Comparison of ENCODE assay signal across 9 cellular contexts in the genomic region with DNA sequence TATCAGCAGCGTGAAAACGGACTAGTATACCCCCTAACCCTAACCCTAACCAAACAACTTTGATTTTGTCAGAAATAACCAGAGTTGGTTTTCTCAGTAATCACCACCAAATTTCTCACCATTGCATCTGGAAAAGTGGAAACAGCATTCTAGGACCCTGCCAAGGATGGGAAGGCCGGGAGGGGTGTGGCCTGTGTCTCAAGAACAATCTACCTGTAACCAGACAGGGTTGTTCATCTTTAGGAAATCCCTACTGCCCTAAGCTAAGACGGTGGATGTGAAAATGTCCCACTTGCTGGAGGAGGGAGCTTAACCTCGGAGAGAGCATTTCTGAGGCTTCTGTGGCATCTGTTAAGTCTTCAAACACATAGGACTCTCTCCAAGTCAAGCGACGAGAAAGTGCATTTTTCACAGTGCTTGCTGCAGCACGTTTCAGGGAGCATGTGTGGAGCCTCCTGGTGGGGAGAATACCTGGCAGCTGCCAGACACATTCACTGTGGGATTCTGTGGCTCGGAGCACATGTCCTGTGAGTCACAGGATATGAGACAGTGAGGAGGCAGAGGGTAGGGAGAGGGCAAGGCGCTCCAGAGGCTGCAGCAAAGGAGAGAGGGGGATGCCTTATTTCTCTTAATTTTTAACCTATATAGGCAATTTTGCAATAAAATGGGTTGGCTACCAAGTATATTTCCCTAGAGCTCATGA.
A peak's percentile ranks its signal among the peaks of the same experiment; 100 is the strongest.
DNase-seq lines count a peak whose midpoint lies in the region; ATAC-seq and TF ChIP-seq lines count a peak whose summit lies in the region.
"Had no signal": no experiment of that assay in that cellular context is flagged by ENCODE, and none has a peak within 500 bp of the region (broad histone marks: within the 10 kb centered on the region; RNA-seq: fewer than 3 reads in every experiment).

No MANE protein-coding gene starts in this region.

- H3K27me3 ChIP-seq in testis, result no peaks in the 10 kb centered on the region

- no peak for TF ChIP-seq CTCF in testis (IDR thresholded peaks at IDR 0.05)

- no peaks in the 10 kb centered on the region for H3K36me3 ChIP-seq in testis (ENCODE audit: low read depth, missing control alignments)

- no peaks in the 10 kb centered on the region for H3K9me3 ChIP-seq in testis

- no peak overlapping the region for H3K27ac ChIP-seq in testis

- 57 to 60% methylated on average over 10 of the region's 10 CpGs for WGBS in testis, 2 donors

- no peak overlapping the region for H3K4me3 ChIP-seq in testis

- DNase-seq in NCI-H2227 (lab: John Stamatoyannopoulos, UW; ENCODE audit: unreplicated experiment), result peak; percentile 36
- DNase-seq in NCI-H2227 treated with DMSO at 0.1 percent for 48 hours (lab: John Stamatoyannopoulos, UW), result no peak
- DNase-seq in NCI-H226, result peak; percentile 94
- DNase-seq in T47D (ENCODE audit: low read depth in 1 of 2, low spot score in 1 of 2), result peak; percentile 50 to 65
- DNase-seq in left kidney (ENCODE audit: low read depth, low spot score), result peak; percentile 76
- peak; percentile 22 for DNase-seq in testis
- DNase-seq: CD4-positive, CD25-positive, alpha-beta regulatory T cell had no signal

- intact Hi-C loops in testis (cut with DNase I; ENCODE audit: low total_unique reads), result no loop called here

- no peak for ATAC-seq in HG03565 (IDR thresholded peaks at IDR 0.05; ENCODE audit: unreplicated experiment)
- no peak for ATAC-seq in HG02938 (IDR thresholded peaks at IDR 0.05; ENCODE audit: unreplicated experiment)

- H3K4me1 ChIP-seq in testis, result no peaks in the 10 kb centered on the region

- TF ChIP-seq POLR2A in testis (IDR thresholded peaks at IDR 0.05), result no peak

- in situ Hi-C loops in T47D (cut with HindIII; ENCODE audit: low pct_unique_long_range_greater_than_20kb, low sequenced_read_pairs), result no loop called here
